In the genomic region with DNA sequence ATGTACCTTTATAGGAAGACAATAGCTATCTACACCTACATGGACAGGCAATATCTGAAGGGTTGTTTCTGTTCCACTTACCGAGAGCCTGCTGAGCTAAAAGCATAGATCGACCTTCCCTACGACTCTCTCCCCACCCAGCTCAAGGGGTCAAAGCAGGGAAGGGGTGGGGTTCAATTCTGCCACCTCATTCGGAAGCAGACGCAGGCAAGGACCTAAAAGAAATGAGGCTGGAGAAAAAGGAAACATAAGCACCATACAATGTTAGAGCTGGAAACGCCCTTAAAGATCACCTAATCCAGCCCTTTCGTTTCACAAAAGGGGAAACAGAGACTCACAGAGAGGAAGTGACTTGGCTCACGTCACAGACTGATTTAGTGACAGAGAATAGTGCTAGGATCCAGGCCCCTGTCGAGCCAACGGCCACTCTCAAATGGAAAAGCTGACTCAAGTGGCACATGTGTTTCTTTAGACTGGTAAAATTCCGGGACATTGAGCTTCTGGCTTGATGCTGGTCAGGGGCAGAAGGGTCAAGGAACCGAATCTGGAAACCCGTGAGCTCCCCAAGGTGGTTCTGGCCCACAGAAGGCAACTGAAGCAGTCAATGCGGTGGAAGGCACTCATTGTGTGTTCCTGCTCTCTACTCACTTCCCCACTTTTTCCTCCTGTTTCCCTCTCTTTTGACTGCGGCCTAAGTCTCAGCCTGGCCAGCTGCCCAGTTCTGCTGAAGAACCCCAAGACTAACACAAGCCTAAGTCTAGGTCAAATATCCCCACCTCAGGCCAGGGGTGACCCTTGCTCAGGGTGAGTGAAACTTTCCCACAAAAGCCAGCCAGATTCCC, we compare ENCODE assay signal across 1 cellular context.
TF ChIP-seq lines count a peak whose summit lies in the region.

No MANE protein-coding gene starts in this region.

TF ChIP-seq in K562, 482 proteins besides CTCF, POLR2A, EP300 and RAD21 (continued from another document and continues in another):
- TF ChIP-seq ZNF280B (CRISPR knock-in tag; IDR thresholded peaks at IDR 0.05) (no peak), EP400 (IDR thresholded peaks at IDR 0.05) (peak; percentile 42; the same call in 1 of the 2 replicates), ZNF133 (CRISPR knock-in tag; IDR thresholded peaks at IDR 0.05) (no peak), ERF (CRISPR knock-in tag; IDR thresholded peaks at IDR 0.05) (no peak), NFE2L1 (tag; IDR thresholded peaks at IDR 0.05; ENCODE audit: borderline replicate concordance, low read depth) (no peak), PHB (CRISPR knock-in tag; IDR thresholded peaks at IDR 0.05) (no peak), SETDB1 (IDR thresholded peaks at IDR 0.05; ENCODE audit: low read length) (no peak), MTA2 (IDR thresholded peaks at IDR 0.05; ENCODE audit: low read depth) (no peak), SRSF9 (IDR thresholded peaks at IDR 0.05; ENCODE audit: borderline replicate concordance, low read depth, low read length) (no peak), ATF1 (CRISPR knock-in tag; IDR thresholded peaks at IDR 0.05) (no peak), ATF1 (tag; IDR thresholded peaks at IDR 0.05) (peak; percentile 74), ZKSCAN8 (CRISPR knock-in tag; IDR thresholded peaks at IDR 0.05) (peak; percentile 48; the same call in 1 of the 2 replicates), TEAD2 (tag; IDR thresholded peaks at IDR 0.05) (no peak), ZNF324 (CRISPR knock-in tag; IDR thresholded peaks at IDR 0.05) (no peak), ARID4B (CRISPR knock-in tag; IDR thresholded peaks at IDR 0.05) (no peak), KLF6 (CRISPR knock-in tag; IDR thresholded peaks at IDR 0.05; ENCODE audit: borderline replicate concordance) (no peak), HDAC3 (IDR thresholded peaks at IDR 0.05; ENCODE audit: borderline replicate concordance, partially characterized antibody) (no peak), ATF7 (IDR thresholded peaks at IDR 0.05) (no peak), TEAD1 (CRISPR knock-in tag; IDR thresholded peaks at IDR 0.05) (no peak), DPF2 (IDR thresholded peaks at IDR 0.05) (peak; percentile 55; the same call in 1 of the 2 replicates), RBFOX2 (IDR thresholded peaks at IDR 0.05; ENCODE audit: low read depth, low read length) (peak; percentile 40; the same call in 1 of the 2 replicates), ZNF830 (CRISPR knock-in tag; IDR thresholded peaks at IDR 0.05) (no peak), ZNF551 (CRISPR knock-in tag; IDR thresholded peaks at IDR 0.05) (no peak), SIRT6 (IDR thresholded peaks at IDR 0.05; ENCODE audit: low read depth, low read length) (no peak), KDM2B (CRISPR knock-in tag; IDR thresholded peaks at IDR 0.05) (no peak), BCOR (IDR thresholded peaks at IDR 0.05) (no peak)
- TF ChIP-seq, protein P1, sequence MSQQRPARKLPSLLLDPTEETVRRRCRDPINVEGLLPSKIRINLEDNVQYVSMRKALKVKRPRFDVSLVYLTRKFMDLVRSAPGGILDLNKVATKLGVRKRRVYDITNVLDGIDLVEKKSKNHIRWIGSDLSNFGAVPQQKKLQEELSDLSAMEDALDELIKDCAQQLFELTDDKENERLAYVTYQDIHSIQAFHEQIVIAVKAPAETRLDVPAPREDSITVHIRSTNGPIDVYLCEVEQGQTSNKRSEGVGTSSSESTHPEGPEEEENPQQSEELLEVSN (IDR thresholded peaks at IDR 0.05; ENCODE audit: borderline replicate concordance in 1 of 2, extremely low read depth in 1 of 2, insufficient read depth in 1 of 2, insufficient read length in 1 of 2, low read depth in 1 of 2, low read length in 1 of 2, poor library complexity in 1 of 2, severe bottlenecking in 1 of 2), result peak; percentile 50 to 63
- TF ChIP-seq, protein P2, sequence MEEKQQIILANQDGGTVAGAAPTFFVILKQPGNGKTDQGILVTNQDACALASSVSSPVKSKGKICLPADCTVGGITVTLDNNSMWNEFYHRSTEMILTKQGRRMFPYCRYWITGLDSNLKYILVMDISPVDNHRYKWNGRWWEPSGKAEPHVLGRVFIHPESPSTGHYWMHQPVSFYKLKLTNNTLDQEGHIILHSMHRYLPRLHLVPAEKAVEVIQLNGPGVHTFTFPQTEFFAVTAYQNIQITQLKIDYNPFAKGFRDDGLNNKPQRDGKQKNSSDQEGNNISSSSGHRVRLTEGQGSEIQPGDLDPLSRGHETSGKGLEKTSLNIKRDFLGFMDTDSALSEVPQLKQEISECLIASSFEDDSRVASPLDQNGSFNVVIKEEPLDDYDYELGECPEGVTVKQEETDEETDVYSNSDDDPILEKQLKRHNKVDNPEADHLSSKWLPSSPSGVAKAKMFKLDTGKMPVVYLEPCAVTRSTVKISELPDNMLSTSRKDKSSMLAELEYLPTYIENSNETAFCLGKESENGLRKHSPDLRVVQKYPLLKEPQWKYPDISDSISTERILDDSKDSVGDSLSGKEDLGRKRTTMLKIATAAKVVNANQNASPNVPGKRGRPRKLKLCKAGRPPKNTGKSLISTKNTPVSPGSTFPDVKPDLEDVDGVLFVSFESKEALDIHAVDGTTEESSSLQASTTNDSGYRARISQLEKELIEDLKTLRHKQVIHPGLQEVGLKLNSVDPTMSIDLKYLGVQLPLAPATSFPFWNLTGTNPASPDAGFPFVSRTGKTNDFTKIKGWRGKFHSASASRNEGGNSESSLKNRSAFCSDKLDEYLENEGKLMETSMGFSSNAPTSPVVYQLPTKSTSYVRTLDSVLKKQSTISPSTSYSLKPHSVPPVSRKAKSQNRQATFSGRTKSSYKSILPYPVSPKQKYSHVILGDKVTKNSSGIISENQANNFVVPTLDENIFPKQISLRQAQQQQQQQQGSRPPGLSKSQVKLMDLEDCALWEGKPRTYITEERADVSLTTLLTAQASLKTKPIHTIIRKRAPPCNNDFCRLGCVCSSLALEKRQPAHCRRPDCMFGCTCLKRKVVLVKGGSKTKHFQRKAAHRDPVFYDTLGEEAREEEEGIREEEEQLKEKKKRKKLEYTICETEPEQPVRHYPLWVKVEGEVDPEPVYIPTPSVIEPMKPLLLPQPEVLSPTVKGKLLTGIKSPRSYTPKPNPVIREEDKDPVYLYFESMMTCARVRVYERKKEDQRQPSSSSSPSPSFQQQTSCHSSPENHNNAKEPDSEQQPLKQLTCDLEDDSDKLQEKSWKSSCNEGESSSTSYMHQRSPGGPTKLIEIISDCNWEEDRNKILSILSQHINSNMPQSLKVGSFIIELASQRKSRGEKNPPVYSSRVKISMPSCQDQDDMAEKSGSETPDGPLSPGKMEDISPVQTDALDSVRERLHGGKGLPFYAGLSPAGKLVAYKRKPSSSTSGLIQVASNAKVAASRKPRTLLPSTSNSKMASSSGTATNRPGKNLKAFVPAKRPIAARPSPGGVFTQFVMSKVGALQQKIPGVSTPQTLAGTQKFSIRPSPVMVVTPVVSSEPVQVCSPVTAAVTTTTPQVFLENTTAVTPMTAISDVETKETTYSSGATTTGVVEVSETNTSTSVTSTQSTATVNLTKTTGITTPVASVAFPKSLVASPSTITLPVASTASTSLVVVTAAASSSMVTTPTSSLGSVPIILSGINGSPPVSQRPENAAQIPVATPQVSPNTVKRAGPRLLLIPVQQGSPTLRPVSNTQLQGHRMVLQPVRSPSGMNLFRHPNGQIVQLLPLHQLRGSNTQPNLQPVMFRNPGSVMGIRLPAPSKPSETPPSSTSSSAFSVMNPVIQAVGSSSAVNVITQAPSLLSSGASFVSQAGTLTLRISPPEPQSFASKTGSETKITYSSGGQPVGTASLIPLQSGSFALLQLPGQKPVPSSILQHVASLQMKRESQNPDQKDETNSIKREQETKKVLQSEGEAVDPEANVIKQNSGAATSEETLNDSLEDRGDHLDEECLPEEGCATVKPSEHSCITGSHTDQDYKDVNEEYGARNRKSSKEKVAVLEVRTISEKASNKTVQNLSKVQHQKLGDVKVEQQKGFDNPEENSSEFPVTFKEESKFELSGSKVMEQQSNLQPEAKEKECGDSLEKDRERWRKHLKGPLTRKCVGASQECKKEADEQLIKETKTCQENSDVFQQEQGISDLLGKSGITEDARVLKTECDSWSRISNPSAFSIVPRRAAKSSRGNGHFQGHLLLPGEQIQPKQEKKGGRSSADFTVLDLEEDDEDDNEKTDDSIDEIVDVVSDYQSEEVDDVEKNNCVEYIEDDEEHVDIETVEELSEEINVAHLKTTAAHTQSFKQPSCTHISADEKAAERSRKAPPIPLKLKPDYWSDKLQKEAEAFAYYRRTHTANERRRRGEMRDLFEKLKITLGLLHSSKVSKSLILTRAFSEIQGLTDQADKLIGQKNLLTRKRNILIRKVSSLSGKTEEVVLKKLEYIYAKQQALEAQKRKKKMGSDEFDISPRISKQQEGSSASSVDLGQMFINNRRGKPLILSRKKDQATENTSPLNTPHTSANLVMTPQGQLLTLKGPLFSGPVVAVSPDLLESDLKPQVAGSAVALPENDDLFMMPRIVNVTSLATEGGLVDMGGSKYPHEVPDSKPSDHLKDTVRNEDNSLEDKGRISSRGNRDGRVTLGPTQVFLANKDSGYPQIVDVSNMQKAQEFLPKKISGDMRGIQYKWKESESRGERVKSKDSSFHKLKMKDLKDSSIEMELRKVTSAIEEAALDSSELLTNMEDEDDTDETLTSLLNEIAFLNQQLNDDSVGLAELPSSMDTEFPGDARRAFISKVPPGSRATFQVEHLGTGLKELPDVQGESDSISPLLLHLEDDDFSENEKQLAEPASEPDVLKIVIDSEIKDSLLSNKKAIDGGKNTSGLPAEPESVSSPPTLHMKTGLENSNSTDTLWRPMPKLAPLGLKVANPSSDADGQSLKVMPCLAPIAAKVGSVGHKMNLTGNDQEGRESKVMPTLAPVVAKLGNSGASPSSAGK (IDR thresholded peaks at IDR 0.05), result peak; percentile 50
- TF ChIP-seq, protein P3, sequence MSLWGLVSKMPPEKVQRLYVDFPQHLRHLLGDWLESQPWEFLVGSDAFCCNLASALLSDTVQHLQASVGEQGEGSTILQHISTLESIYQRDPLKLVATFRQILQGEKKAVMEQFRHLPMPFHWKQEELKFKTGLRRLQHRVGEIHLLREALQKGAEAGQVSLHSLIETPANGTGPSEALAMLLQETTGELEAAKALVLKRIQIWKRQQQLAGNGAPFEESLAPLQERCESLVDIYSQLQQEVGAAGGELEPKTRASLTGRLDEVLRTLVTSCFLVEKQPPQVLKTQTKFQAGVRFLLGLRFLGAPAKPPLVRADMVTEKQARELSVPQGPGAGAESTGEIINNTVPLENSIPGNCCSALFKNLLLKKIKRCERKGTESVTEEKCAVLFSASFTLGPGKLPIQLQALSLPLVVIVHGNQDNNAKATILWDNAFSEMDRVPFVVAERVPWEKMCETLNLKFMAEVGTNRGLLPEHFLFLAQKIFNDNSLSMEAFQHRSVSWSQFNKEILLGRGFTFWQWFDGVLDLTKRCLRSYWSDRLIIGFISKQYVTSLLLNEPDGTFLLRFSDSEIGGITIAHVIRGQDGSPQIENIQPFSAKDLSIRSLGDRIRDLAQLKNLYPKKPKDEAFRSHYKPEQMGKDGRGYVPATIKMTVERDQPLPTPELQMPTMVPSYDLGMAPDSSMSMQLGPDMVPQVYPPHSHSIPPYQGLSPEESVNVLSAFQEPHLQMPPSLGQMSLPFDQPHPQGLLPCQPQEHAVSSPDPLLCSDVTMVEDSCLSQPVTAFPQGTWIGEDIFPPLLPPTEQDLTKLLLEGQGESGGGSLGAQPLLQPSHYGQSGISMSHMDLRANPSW (CRISPR knock-in tag; IDR thresholded peaks at IDR 0.05), result no peak
- TF ChIP-seq, protein P4, sequence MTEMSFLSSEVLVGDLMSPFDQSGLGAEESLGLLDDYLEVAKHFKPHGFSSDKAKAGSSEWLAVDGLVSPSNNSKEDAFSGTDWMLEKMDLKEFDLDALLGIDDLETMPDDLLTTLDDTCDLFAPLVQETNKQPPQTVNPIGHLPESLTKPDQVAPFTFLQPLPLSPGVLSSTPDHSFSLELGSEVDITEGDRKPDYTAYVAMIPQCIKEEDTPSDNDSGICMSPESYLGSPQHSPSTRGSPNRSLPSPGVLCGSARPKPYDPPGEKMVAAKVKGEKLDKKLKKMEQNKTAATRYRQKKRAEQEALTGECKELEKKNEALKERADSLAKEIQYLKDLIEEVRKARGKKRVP (CRISPR knock-in tag; IDR thresholded peaks at IDR 0.05), result no peak
- TF ChIP-seq, protein P5, sequence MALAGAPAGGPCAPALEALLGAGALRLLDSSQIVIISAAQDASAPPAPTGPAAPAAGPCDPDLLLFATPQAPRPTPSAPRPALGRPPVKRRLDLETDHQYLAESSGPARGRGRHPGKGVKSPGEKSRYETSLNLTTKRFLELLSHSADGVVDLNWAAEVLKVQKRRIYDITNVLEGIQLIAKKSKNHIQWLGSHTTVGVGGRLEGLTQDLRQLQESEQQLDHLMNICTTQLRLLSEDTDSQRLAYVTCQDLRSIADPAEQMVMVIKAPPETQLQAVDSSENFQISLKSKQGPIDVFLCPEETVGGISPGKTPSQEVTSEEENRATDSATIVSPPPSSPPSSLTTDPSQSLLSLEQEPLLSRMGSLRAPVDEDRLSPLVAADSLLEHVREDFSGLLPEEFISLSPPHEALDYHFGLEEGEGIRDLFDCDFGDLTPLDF (CRISPR knock-in tag; IDR thresholded peaks at IDR 0.05), result no peak
